Comparison of ENCODE assay signal across 28 cellular contexts in genomic region chr13:99829156-99829555, GRCh38.
"Had no signal": no experiment of that assay in that cellular context is flagged by ENCODE, and none has a peak within 500 bp of the region (broad histone marks: within the 10 kb centered on the region; RNA-seq: fewer than 3 reads in every experiment).

No MANE protein-coding gene starts in this region.

- H3K27ac Mint-ChIP-seq: mesothelial cell of epicardium; naive B cell; naive thymus-derived CD8-positive, alpha-beta T cell had no signal

- DNase-seq: dermis blood vessel endothelial cell; dorsolateral prefrontal cortex; effector CD4-positive, alpha-beta T cell; effector memory CD4-positive, alpha-beta T cell; erythroblast; esophagus squamous epithelium; foreskin fibroblast; foreskin melanocyte; gastrocnemius medialis; glutamatergic neuron; head of caudate nucleus; heart right ventricle; hippocampal formation; left cardiac atrium; left lung; left ventricle myocardium superior; lower lobe of right lung; mesenchymal stem cell; mucosa of descending colon; naive B cell; naive thymus-derived CD8-positive, alpha-beta T cell had no signal

- H3K4me3 Mint-ChIP-seq: mesothelial cell of epicardium; naive B cell; naive thymus-derived CD8-positive, alpha-beta T cell had no signal

- H3K4me1 Mint-ChIP-seq: mesothelial cell of epicardium, naive B cell had no signal

- H3K36me3 ChIP-seq: esophagus squamous epithelium, gastrocnemius medialis, heart right ventricle, left lung, lower lobe of right lung had no signal

- H3K27me3 Mint-ChIP-seq: naive B cell; naive thymus-derived CD8-positive, alpha-beta T cell had no signal

- ATAC-seq: esophagus mucosa; gastrocnemius medialis; heart right ventricle; left cardiac atrium; left lung; left ventricle myocardium superior; lower lobe of right lung; naive thymus-derived CD8-positive, alpha-beta T cell had no signal

- H3K4me3 ChIP-seq: coronary artery, dorsolateral prefrontal cortex, esophagus squamous epithelium, gastrocnemius medialis, heart right ventricle, left lung, lower lobe of right lung, mucosa of descending colon had no signal

- H3K9me3 ChIP-seq: esophagus squamous epithelium, gastrocnemius medialis, left lung, lower lobe of right lung, mucosa of descending colon had no signal

- H3K36me3 Mint-ChIP-seq: mesothelial cell of epicardium had no signal

- FAIRE-seq: endometrium, islet of Langerhans, keratinocyte had no signal

- H3K9me3 Mint-ChIP-seq: naive B cell; naive thymus-derived CD8-positive, alpha-beta T cell had no signal

- H3K4me1 ChIP-seq: esophagus squamous epithelium, gastrocnemius medialis, heart right ventricle, left lung, lower lobe of right lung had no signal

- H3K27ac ChIP-seq: coronary artery, epithelial cell of prostate, esophagus squamous epithelium, gastrocnemius medialis, heart right ventricle, left lung, lower lobe of right lung had no signal

- H3K27me3 ChIP-seq: dorsolateral prefrontal cortex, esophagus squamous epithelium, gastrocnemius medialis, heart right ventricle, left lung had no signal
